8 cellular contexts compared by ENCODE assay signal in the genomic region with DNA sequence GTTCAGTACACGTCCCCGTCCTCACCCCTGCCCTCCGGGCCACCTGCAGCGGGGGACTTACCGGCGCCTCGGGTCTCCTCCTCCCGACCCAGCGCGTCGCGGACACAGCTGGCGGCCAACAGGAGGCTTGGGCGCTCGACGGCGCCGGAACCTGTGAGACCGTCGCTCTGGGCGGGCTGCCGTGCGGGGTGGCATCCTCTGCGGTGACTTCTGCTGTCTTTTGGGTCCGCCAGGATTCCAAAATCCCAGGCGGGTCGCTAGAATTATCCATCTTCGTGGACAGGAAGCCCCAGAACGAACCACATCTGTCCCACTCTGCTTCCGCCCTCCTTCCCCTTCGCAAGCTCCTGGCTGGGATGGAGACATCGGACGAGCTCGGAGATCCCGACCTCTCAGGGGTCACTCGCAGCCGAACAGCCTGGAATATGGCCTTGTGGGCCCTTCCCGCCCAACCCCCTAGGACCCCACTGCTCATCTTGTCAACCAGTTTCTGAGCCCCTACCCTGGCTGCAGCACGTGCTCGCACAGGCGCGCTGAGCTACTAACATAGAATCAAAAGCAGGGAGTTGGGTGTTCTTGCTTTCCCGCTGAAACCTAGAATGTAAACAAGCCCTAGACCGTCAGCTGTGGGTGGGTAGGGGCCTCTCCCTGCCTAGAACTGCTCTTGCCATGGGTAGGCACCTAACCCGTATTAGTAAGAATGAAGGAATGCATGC. TPM values are rescaled to one million over a fixed set of nuclear protein-coding genes. Genes with fewer than 3 reads are reported as not detected.
DNase-seq lines count a peak whose midpoint lies in the region; ATAC-seq, FAIRE-seq and TF ChIP-seq lines count a peak whose summit lies in the region.

No MANE protein-coding gene starts in this region.

- no peak for TF ChIP-seq CTCF in NB4 (IDR thresholded peaks at IDR 0.05; ENCODE audit: low read depth, low read length)
- TF ChIP-seq CTCF in astrocyte (IDR thresholded peaks at IDR 0.05; ENCODE audit: insufficient read depth, low read depth, low read length), result no peak

- peak overlapping the region; percentile 88 for H3K4me2 ChIP-seq in astrocyte (ENCODE audit: low read length)

- no peaks in the 10 kb centered on the region for H3K79me2 ChIP-seq in astrocyte (ENCODE audit: insufficient read depth, low read length)

- peak overlapping the region; percentile 87 for H3K9ac ChIP-seq in astrocyte (ENCODE audit: low read length)
- peak overlapping the region in 4 of 5 donors; percentile 66 to 81 (median 72) for H3K9ac ChIP-seq in subcutaneous abdominal adipose tissue (ENCODE audit: low read length in 5 of 5)

- intact Hi-C loops in head of caudate nucleus (cut with DNase I), result no loop called here

- peaks cover 4% of the 10 kb centered on the region for H4K20me1 ChIP-seq in astrocyte (ENCODE audit: insufficient read depth, low read length)

- peak overlapping the region; percentile 90 for H3K4me3 Mint-ChIP-seq in astrocyte (ENCODE audit: unreplicated experiment)

- no peak for TF ChIP-seq POLR2A in NB4 (IDR thresholded peaks at IDR 0.05; ENCODE audit: extremely low read depth, insufficient read length)

- peak; percentile 10 for ATAC-seq in GM21529 (IDR thresholded peaks at IDR 0.05; ENCODE audit: unreplicated experiment)

- H3K4me1 Mint-ChIP-seq in astrocyte (ENCODE audit: low read depth, unreplicated experiment), result peaks cover 11% of the 10 kb centered on the region

- peak; percentile 54 for DNase-seq in COLO668 (lab: John Stamatoyannopoulos, UW; ENCODE audit: unreplicated experiment)
- DNase-seq in NB4 (ENCODE audit: low read depth), result peak; percentile 47
- DNase-seq in astrocyte (ENCODE audit: low read depth), result no peak
- DNase-seq in left kidney (ENCODE audit: low read depth, low spot score), result peak; percentile 78
- no peak for DNase-seq in head of caudate nucleus
- no peak for DNase-seq in NCI-H2029 treated with DMSO at 0.1 percent for 48 hours (lab: John Stamatoyannopoulos, UW)

- no peaks in the 10 kb centered on the region for H3K9me3 ChIP-seq in astrocyte (ENCODE audit: insufficient read depth, low read depth, low read length)
- H3K9me3 ChIP-seq in subcutaneous abdominal adipose tissue (ENCODE audit: control insufficient read depth in 5 of 5, low read length in 5 of 5), result no peaks in the 10 kb centered on the region

- H3K36me3 ChIP-seq in astrocyte (ENCODE audit: insufficient read depth, low read length) (no peaks in the 10 kb centered on the region), subcutaneous abdominal adipose tissue (ENCODE audit: control insufficient read depth in 5 of 5, insufficient read depth in 5 of 5, low read length in 5 of 5) (no peaks in the 10 kb centered on the region)

- H2AFZ ChIP-seq in astrocyte (ENCODE audit: low read depth, low read length), result peak overlapping the region; percentile 80

- H3K4me3 ChIP-seq in NB4 (ENCODE audit: low read depth, low read length) (peak overlapping the region; percentile 63), astrocyte (ENCODE audit: insufficient read depth, low read depth, low read length) (peak overlapping the region; percentile 84), subcutaneous abdominal adipose tissue (ENCODE audit: low read depth in 1 of 5, low read length in 5 of 5) (peak overlapping the region; percentile 57 to 93 (median 90))

- H3K27me3 ChIP-seq in astrocyte (ENCODE audit: insufficient read depth, low read length) (no peaks in the 10 kb centered on the region), subcutaneous abdominal adipose tissue (ENCODE audit: control insufficient read depth in 5 of 5, insufficient read depth in 4 of 5, low read length in 5 of 5) (peaks cover 0 to 2% (median 0%) of the 10 kb centered on the region in 5 donors)

- H3K27ac Mint-ChIP-seq in astrocyte (ENCODE audit: unreplicated experiment), result no peak overlapping the region

- FAIRE-seq in astrocyte (lab: Jason Lieb, UNC), result no peak

- H3K27ac ChIP-seq in astrocyte (ENCODE audit: low read depth, low read length) (peak overlapping the region; percentile 36), subcutaneous abdominal adipose tissue (ENCODE audit: low read depth, low read length) (peak overlapping the region; percentile 94)

- peaks cover 2% of the 10 kb centered on the region for H3K9me3 Mint-ChIP-seq in astrocyte (ENCODE audit: unreplicated experiment)

- peaks cover 24% of the 10 kb centered on the region for H3K27me3 Mint-ChIP-seq in astrocyte (ENCODE audit: low read depth, unreplicated experiment)

- H3K4me1 ChIP-seq in astrocyte (ENCODE audit: insufficient read depth, low read length) (no peaks in the 10 kb centered on the region), subcutaneous abdominal adipose tissue (ENCODE audit: control insufficient read depth in 5 of 5, insufficient read depth in 5 of 5, low read length in 5 of 5) (peaks cover 0 to 30% (median 27%) of the 10 kb centered on the region in 5 donors)

- no peaks in the 10 kb centered on the region for H3K36me3 Mint-ChIP-seq in astrocyte (ENCODE audit: low read depth, unreplicated experiment)

RNA-seq across cellular contexts. Expression of a gene that starts 0.9 kb away (rescaled TPM):
- 16.5 and 16.6 TPM in 2 replicates for total RNA-seq in astrocyte

RNA-seq across cellular contexts. Expression of a gene that starts 42.0 kb away (rescaled TPM):
- total RNA-seq in astrocyte, result 0.36 and 1.6 TPM in 2 replicates

Comparison
In these comparisons a context has a peak if more than half of its experiments do, and no peak if none do; other contexts are left out.
1. DNase-seq: peak in COLO668 (single experiment), NB4 (single experiment) and left kidney (single experiment); none in astrocyte (single experiment), head of caudate nucleus (0 of 42) and NCI-H2029 treated with DMSO at 0.1 percent for 48 hours (single experiment).
2. Peak in every context shown above with its lines, with median percentiles within 50 percentile points of each other: H3K4me3 ChIP-seq.